16 cellular contexts compared by ENCODE assay signal in genomic region chr6:56025785-56026184, GRCh38.
DNase-seq lines count a peak whose midpoint lies in the region; ATAC-seq and TF ChIP-seq lines count a peak whose summit lies in the region.
"Had no signal": no experiment of that assay in that cellular context is flagged by ENCODE, and none has a peak within 500 bp of the region (broad histone marks: within the 10 kb centered on the region; RNA-seq: fewer than 3 reads in every experiment).

No MANE protein-coding gene starts in this region.

- peaks cover 1% of the 10 kb centered on the region for H3K9me3 Mint-ChIP-seq in chondrocyte (ENCODE audit: low read depth)
- peaks cover 9% of the 10 kb centered on the region for H3K9me3 Mint-ChIP-seq in type B pancreatic cell

- no peak overlapping the region for H3K4me3 Mint-ChIP-seq in chondrocyte (ENCODE audit: unreplicated experiment)
- no peak overlapping the region for H3K4me3 Mint-ChIP-seq in type B pancreatic cell
- H3K4me3 Mint-ChIP-seq: B cell; CD4-positive, alpha-beta T cell had no signal

- no peaks in the 10 kb centered on the region for H3K9me3 ChIP-seq in RWPE2 (ENCODE audit: severe bottlenecking)
- H3K9me3 ChIP-seq: SJSA1 had no signal

- peak overlapping the region; percentile 57 for H3K27ac ChIP-seq in RWPE2 (ENCODE audit: poor library complexity, severe bottlenecking)
- H3K27ac ChIP-seq: PC-9, SJSA1 had no signal

- H3K27me3 Mint-ChIP-seq in chondrocyte (ENCODE audit: low read depth), result no peaks in the 10 kb centered on the region
- H3K27me3 Mint-ChIP-seq in type B pancreatic cell, result no peaks in the 10 kb centered on the region
- H3K27me3 Mint-ChIP-seq: B cell; CD4-positive, alpha-beta T cell had no signal

- H3K27ac Mint-ChIP-seq in chondrocyte (ENCODE audit: unreplicated experiment), result peak overlapping the region; percentile 11
- H3K27ac Mint-ChIP-seq in type B pancreatic cell, result peak overlapping the region; percentile 7
- H3K27ac Mint-ChIP-seq: B cell; CD4-positive, alpha-beta T cell had no signal

- TF ChIP-seq CTCF in RWPE2 (IDR thresholded peaks at IDR 0.05; ENCODE audit: poor library complexity, severe bottlenecking) (no peak), chondrocyte (IDR thresholded peaks at IDR 0.05) (no peak), type B pancreatic cell (conservative IDR thresholded peaks at IDR 0.05) (no peak)

- DNase-seq in RWPE2 (ENCODE audit: low spot score) (no peak), chondrocyte (ENCODE audit: low spot score) (no peak), left kidney (ENCODE audit: low read depth, low spot score) (peak; percentile 54), type B pancreatic cell (ENCODE audit: extremely low spot score, unreplicated experiment) (no peak), left ventricle myocardium superior (no peak), iPS-NIHi7 (ENCODE audit: extremely low spot score) (no peak)
- DNase-seq: CD4-positive, alpha-beta T cell; EL; H7; NCI-H1417; NCI-H1930; NCI-H774 had no signal

- ATAC-seq in RWPE2 (ENCODE audit: low read depth), result no peak
- ATAC-seq in left ventricle myocardium superior, result no peak
- no peak for ATAC-seq in HG02642 (IDR thresholded peaks at IDR 0.05; ENCODE audit: poor library complexity, unreplicated experiment)

- H3K36me3 ChIP-seq in RWPE2 (ENCODE audit: low read depth), result no peaks in the 10 kb centered on the region
- H3K36me3 ChIP-seq: SJSA1 had no signal

- intact Hi-C loops in left ventricle myocardium superior (cut with micrococcal nuclease), result no loop called here

- peaks cover 7% of the 10 kb centered on the region for H3K4me1 ChIP-seq in RWPE2 (ENCODE audit: insufficient read depth, poor library complexity, severe bottlenecking)

- H3K27me3 ChIP-seq in RWPE2 (ENCODE audit: insufficient read depth, poor library complexity, severe bottlenecking), result no peaks in the 10 kb centered on the region
- H3K27me3 ChIP-seq: SJSA1 had no signal

- peaks cover under 1% of the 10 kb centered on the region for H3K36me3 Mint-ChIP-seq in chondrocyte (ENCODE audit: low read depth)
- H3K36me3 Mint-ChIP-seq in type B pancreatic cell, result no peaks in the 10 kb centered on the region

- peaks cover 43% of the 10 kb centered on the region for H3K4me1 Mint-ChIP-seq in chondrocyte (ENCODE audit: low read depth)
- H3K4me1 Mint-ChIP-seq in type B pancreatic cell (ENCODE audit: unreplicated experiment), result peaks cover 18% of the 10 kb centered on the region
- H3K4me1 Mint-ChIP-seq: B cell had no signal

- no peak overlapping the region for H3K4me3 ChIP-seq in RWPE2 (ENCODE audit: severe bottlenecking)
- H3K4me3 ChIP-seq: PC-9, SJSA1 had no signal
